Comparison of ENCODE assay signal across 35 cellular contexts in genomic region chr19:54594737-54595136, GRCh38. TPM values are rescaled to one million over a fixed set of nuclear protein-coding genes. Genes with fewer than 3 reads are reported as not detected.
"Had no signal": no experiment of that assay in that cellular context is flagged by ENCODE, and none has a peak within 500 bp of the region (broad histone marks: within the 10 kb centered on the region; RNA-seq: fewer than 3 reads in every experiment).

No MANE protein-coding gene starts in this region.

- H3K4me1 ChIP-seq: adrenal gland, body of pancreas, breast epithelium had no signal

- H3K9me3 Mint-ChIP-seq: activated CD4-positive, alpha-beta T cell treated with anti-CD3 and anti-CD28 coated beads, Interleukin-2, amount 10 ng/mL, durations not matched to agents 24 days and 14 days; activated naive CD4-positive, alpha-beta T cell treated with anti-CD3 and anti-CD28 coated beads, Interleukin-2, amount 10 ng/mL, durations not matched to agents 7 days and 5 days; activated T-helper 2 cell treated with anti-CD3 and anti-CD28 coated beads, Interferon-gamma antibody, Interleukin-2, Interleukin-4, amounts not matched to agents 10 μg/mL and 5 μg/mL and 100 μg/mL, durations not matched to agents 14 hours and 24 hours and 36 hours; T-helper 1 cell treated with Interleukin-12 subunit alpha and Interleukin-12 subunit beta and Interleukin-4 antibody, amounts not matched to agents 30 μg/mL and 1 μg/mL, for 36 hours; T-helper 2 cell treated with Interferon-gamma antibody and Interleukin-4, amounts not matched to agents 5 μg/mL and 100 μg/mL, for 36 hours had no signal

- H3K4me1 Mint-ChIP-seq: activated CD4-positive, alpha-beta T cell treated with anti-CD3 and anti-CD28 coated beads, Interleukin-2, amount 10 ng/mL, durations not matched to agents 24 days and 14 days; activated naive CD4-positive, alpha-beta T cell treated with anti-CD3 and anti-CD28 coated beads, Interleukin-2, amount 10 ng/mL, durations not matched to agents 7 days and 5 days; activated naive CD4-positive, alpha-beta T cell treated with anti-CD3 and anti-CD28 coated beads, Interleukin-2, amount 50 U/mL, for 24 hours; activated naive CD8-positive, alpha-beta T cell treated with anti-CD3 and anti-CD28 coated beads for 36 hours had no signal

- DNase-seq: activated B cell treated with CpG ODN at 0.5 μM for 24 hours; activated CD4-positive, alpha-beta memory T cell treated with anti-CD3 and anti-CD28 coated beads for 36 hours; activated CD4-positive, alpha-beta T cell treated with anti-CD3 and anti-CD28 coated beads for 4 hours; activated CD4-positive, alpha-beta T cell treated with anti-CD3 and anti-CD28 coated beads, Interleukin-2, amount 10 ng/mL, durations not matched to agents 24 days and 14 days; activated CD4-positive, alpha-beta T cell treated with anti-CD3 and anti-CD28 coated beads, Interleukin-2, amount 50 U/mL, for 1 hour; activated CD4-positive, alpha-beta T cell treated with anti-CD3 and anti-CD28 coated beads, Interleukin-2, amount 50 U/mL, for 4 hours; activated CD4-positive, CD25-positive, alpha-beta regulatory T cell treated with anti-CD3 and anti-CD28 coated beads, Interleukin-2, amount 50 U/mL, for 72 hours; activated CD8-positive, alpha-beta memory T cell treated with anti-CD3 and anti-CD28 coated beads, Interleukin-2, amount 50 U/mL, for 48 hours; activated CD8-positive, alpha-beta T cell treated with anti-CD3 and anti-CD28 coated beads for 36 hours; activated effector memory CD4-positive, alpha-beta T cell treated with Interleukin-2 at 50 U/mL for 16 hours; activated gamma-delta T cell; activated naive CD4-positive, alpha-beta T cell treated with anti-CD3 and anti-CD28 coated beads, Interleukin-2, amount 10 ng/mL, durations not matched to agents 7 days and 5 days; activated naive CD4-positive, alpha-beta T cell treated with Interleukin-2 at 50 U/mL for 16 hours; activated naive CD8-positive, alpha-beta T cell treated with anti-CD3 and anti-CD28 coated beads for 36 hours; activated T-cell treated with anti-CD3 and anti-CD28 coated beads, Interleukin-2, amount 50 U/mL, for 24 hours; activated T-cell treated with anti-CD3 and anti-CD28 coated beads, Interleukin-2, amount 50 U/mL, for 48 hours; adrenal gland; amniotic stem cell; aorta; body of pancreas; brain microvascular endothelial cell; central memory CD4-positive, alpha-beta T cell; SW 1271; T-helper 1 cell; T-helper 2 cell; T-helper 9 cell had no signal

- H3K36me3 ChIP-seq: adrenal gland, brain microvascular endothelial cell, breast epithelium had no signal

- H3K4me3 ChIP-seq: adrenal gland, body of pancreas, breast epithelium had no signal

- H3K9me3 ChIP-seq: adrenal gland, body of pancreas had no signal

- H3K27ac Mint-ChIP-seq: activated B cell treated with CpG ODN at 0.5 μM for 24 hours; activated CD4-positive, alpha-beta memory T cell treated with anti-CD3 and anti-CD28 coated beads for 36 hours; activated CD4-positive, alpha-beta T cell treated with anti-CD3 and anti-CD28 coated beads, Interleukin-2, amount 10 ng/mL, durations not matched to agents 24 days and 14 days; activated CD8-positive, alpha-beta T cell treated with anti-CD3 and anti-CD28 coated beads for 36 hours; activated naive CD4-positive, alpha-beta T cell treated with anti-CD3 and anti-CD28 coated beads, Interleukin-2, amount 10 ng/mL, durations not matched to agents 7 days and 5 days; activated naive CD4-positive, alpha-beta T cell treated with anti-CD3 and anti-CD28 coated beads, Interleukin-2, amount 50 U/mL, for 24 hours; activated naive CD8-positive, alpha-beta T cell treated with anti-CD3 and anti-CD28 coated beads for 36 hours; activated T-cell treated with anti-CD3 and anti-CD28 coated beads, Interleukin-2, amount 50 U/mL, for 24 hours; activated T-helper 2 cell treated with anti-CD3 and anti-CD28 coated beads, Interferon-gamma antibody, Interleukin-2, Interleukin-4, amounts not matched to agents 10 μg/mL and 5 μg/mL and 100 μg/mL, durations not matched to agents 14 hours and 24 hours and 36 hours; T-helper 1 cell treated with Interleukin-12 subunit alpha and Interleukin-12 subunit beta and Interleukin-4 antibody, amounts not matched to agents 30 μg/mL and 1 μg/mL, for 36 hours; T-helper 2 cell treated with Interferon-gamma antibody and Interleukin-4, amounts not matched to agents 5 μg/mL and 100 μg/mL, for 36 hours had no signal

- H3K27ac ChIP-seq: adrenal gland, body of pancreas, brain microvascular endothelial cell, breast epithelium, VCaP had no signal

- FAIRE-seq: astrocyte, TTC549 had no signal

- H3K27me3 ChIP-seq: adrenal gland, body of pancreas, brain microvascular endothelial cell had no signal

- ATAC-seq: activated CD8-positive, alpha-beta T cell treated with anti-CD3 and anti-CD28 coated beads for 36 hours; body of pancreas had no signal

- H3K4me3 Mint-ChIP-seq: activated B cell treated with CpG ODN at 0.5 μM for 24 hours; activated CD4-positive, alpha-beta memory T cell treated with anti-CD3 and anti-CD28 coated beads for 36 hours; activated CD4-positive, alpha-beta T cell treated with anti-CD3 and anti-CD28 coated beads, Interleukin-2, amount 10 ng/mL, durations not matched to agents 24 days and 14 days; activated CD8-positive, alpha-beta T cell treated with anti-CD3 and anti-CD28 coated beads for 36 hours; activated naive CD4-positive, alpha-beta T cell treated with anti-CD3 and anti-CD28 coated beads, Interleukin-2, amount 10 ng/mL, durations not matched to agents 7 days and 5 days; activated naive CD4-positive, alpha-beta T cell treated with anti-CD3 and anti-CD28 coated beads, Interleukin-2, amount 50 U/mL, for 24 hours; activated naive CD8-positive, alpha-beta T cell treated with anti-CD3 and anti-CD28 coated beads for 36 hours; activated T-cell treated with anti-CD3 and anti-CD28 coated beads, Interleukin-2, amount 50 U/mL, for 24 hours; T-helper 1 cell treated with Interleukin-12 subunit alpha and Interleukin-12 subunit beta and Interleukin-4 antibody, amounts not matched to agents 30 μg/mL and 1 μg/mL, for 36 hours; T-helper 2 cell treated with Interferon-gamma antibody and Interleukin-4, amounts not matched to agents 5 μg/mL and 100 μg/mL, for 36 hours had no signal

- H3K36me3 Mint-ChIP-seq: activated CD4-positive, alpha-beta memory T cell treated with anti-CD3 and anti-CD28 coated beads for 36 hours; activated naive CD4-positive, alpha-beta T cell treated with anti-CD3 and anti-CD28 coated beads, Interleukin-2, amount 10 ng/mL, durations not matched to agents 7 days and 5 days; activated naive CD8-positive, alpha-beta T cell treated with anti-CD3 and anti-CD28 coated beads for 36 hours had no signal

RNA-seq across cellular contexts. Expression of gene LILRA1, which starts 1.3 kb away (rescaled TPM):
- total RNA-seq: activated CD4-positive, alpha-beta memory T cell treated with anti-CD3 and anti-CD28 coated beads for 36 hours; activated CD4-positive, alpha-beta T cell treated with anti-CD3 and anti-CD28 coated beads, Interleukin-2, amount 10 ng/mL, durations not matched to agents 24 days and 14 days; activated CD8-positive, alpha-beta memory T cell treated with anti-CD3 and anti-CD28 coated beads for 36 hours; activated CD8-positive, alpha-beta T cell treated with anti-CD3 and anti-CD28 coated beads for 36 hours; activated naive CD8-positive, alpha-beta T cell treated with anti-CD3 and anti-CD28 coated beads for 36 hours; activated T-helper 2 cell treated with anti-CD3 and anti-CD28 coated beads, Interferon-gamma antibody, Interleukin-2, Interleukin-4, amounts not matched to agents 10 μg/mL and 5 μg/mL and 100 μg/mL, durations not matched to agents 14 hours and 24 hours and 36 hours; astrocyte had no signal

RNA-seq across cellular contexts. Expression of gene LILRA2, which starts 21.1 kb away (rescaled TPM):
- total RNA-seq: activated B cell treated with CpG ODN at 0.5 μM for 24 hours; activated CD4-positive, alpha-beta memory T cell treated with anti-CD3 and anti-CD28 coated beads for 36 hours; activated CD4-positive, alpha-beta T cell treated with anti-CD3 and anti-CD28 coated beads, Interleukin-2, amount 10 ng/mL, durations not matched to agents 24 days and 14 days; activated CD8-positive, alpha-beta memory T cell treated with anti-CD3 and anti-CD28 coated beads for 36 hours; activated CD8-positive, alpha-beta T cell treated with anti-CD3 and anti-CD28 coated beads for 36 hours; activated naive CD8-positive, alpha-beta T cell treated with anti-CD3 and anti-CD28 coated beads for 36 hours; activated T-helper 2 cell treated with anti-CD3 and anti-CD28 coated beads, Interferon-gamma antibody, Interleukin-2, Interleukin-4, amounts not matched to agents 10 μg/mL and 5 μg/mL and 100 μg/mL, durations not matched to agents 14 hours and 24 hours and 36 hours; astrocyte had no signal

RNA-seq across cellular contexts. Expression of gene LILRB1, which starts 35.5 kb away (rescaled TPM):
- total RNA-seq: activated CD4-positive, alpha-beta memory T cell treated with anti-CD3 and anti-CD28 coated beads for 36 hours; activated T-helper 2 cell treated with anti-CD3 and anti-CD28 coated beads, Interferon-gamma antibody, Interleukin-2, Interleukin-4, amounts not matched to agents 10 μg/mL and 5 μg/mL and 100 μg/mL, durations not matched to agents 14 hours and 24 hours and 36 hours; astrocyte had no signal
